In the genomic region with DNA sequence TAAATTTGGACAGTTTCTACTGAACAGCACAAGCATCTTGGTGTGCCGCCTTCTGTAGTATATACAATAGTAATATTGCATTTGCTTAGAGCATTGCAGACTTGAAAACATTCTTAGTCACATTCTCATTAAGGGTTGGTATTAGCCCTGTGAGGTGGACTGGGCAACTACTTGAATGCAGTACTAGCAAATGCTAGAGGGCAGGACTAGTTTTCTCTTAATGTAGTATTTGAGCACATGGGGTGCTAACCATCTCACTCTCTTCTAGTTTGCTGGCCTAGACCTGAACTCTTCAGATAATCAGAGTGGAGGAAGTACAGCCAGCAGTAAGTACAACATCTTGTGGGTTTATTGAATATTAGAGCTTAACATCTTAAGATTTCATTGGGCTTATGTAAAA, we compare ENCODE assay signal across 10 cellular contexts. TPM values are rescaled to one million over a fixed set of nuclear protein-coding genes. Genes with fewer than 3 reads are reported as not detected.
A peak's percentile ranks its signal among the peaks of the same experiment; 100 is the strongest.
DNase-seq lines count a peak whose midpoint lies in the region; ATAC-seq lines count a peak whose summit lies in the region.
"Had no signal": no experiment of that assay in that cellular context is flagged by ENCODE, and none has a peak within 500 bp of the region (broad histone marks: within the 10 kb centered on the region; RNA-seq: fewer than 3 reads in every experiment).

No MANE protein-coding gene starts in this region.

- DNase-seq in SIG-M5 treated with dmso at 0.1 percent for 504 hours (lab: John Stamatoyannopoulos, UW; ENCODE audit: unreplicated experiment), result peak; percentile 16
- no peak for DNase-seq in SIG-M5 (lab: John Stamatoyannopoulos, UW)
- no peak for DNase-seq in activated CD4-positive, alpha-beta memory T cell treated with anti-CD3 and anti-CD28 coated beads for 36 hours
- DNase-seq in right cardiac atrium, result no peak
- DNase-seq in stimulated activated effector memory CD8-positive, alpha-beta T cell treated with anti-CD3 and anti-CD28 coated beads, Interleukin-12 subunit alpha, Interleukin-12 subunit beta, amount 100 ng/mL, for 72 hours (ENCODE audit: low spot score in 2 of 2), result no peak
- DNase-seq in NK-92 treated with Interleukin-12 subunit alpha and Interleukin-12 subunit beta, amount 100 ng/mL, for 24 hours (lab: John Stamatoyannopoulos, UW), result no peak
- DNase-seq in posterior vena cava (ENCODE audit: low spot score), result no peak
- DNase-seq: cortex of kidney, NCI-H526 treated with DMSO at 0.1 percent for 48 hours had no signal

- intact Hi-C loops in activated CD4-positive, alpha-beta memory T cell treated with anti-CD3 and anti-CD28 coated beads for 36 hours (cut with micrococcal nuclease), result no loop called here
- intact Hi-C loops in right cardiac atrium (cut with DNase I) (no loop called here), posterior vena cava (cut with DNase I) (no loop called here)

- peak overlapping the region; percentile 93 for H3K4me3 Mint-ChIP-seq in activated CD4-positive, alpha-beta memory T cell treated with anti-CD3 and anti-CD28 coated beads for 36 hours
- peak overlapping the region; percentile 95 for H3K4me3 Mint-ChIP-seq in stimulated activated effector memory CD8-positive, alpha-beta T cell treated with anti-CD3 and anti-CD28 coated beads, Interleukin-12 subunit alpha, Interleukin-12 subunit beta, amount 100 ng/mL, for 72 hours

- peak overlapping the region; percentile 100 for H3K27ac Mint-ChIP-seq in activated CD4-positive, alpha-beta memory T cell treated with anti-CD3 and anti-CD28 coated beads for 36 hours
- peak overlapping the region; percentile 100 for H3K27ac Mint-ChIP-seq in stimulated activated effector memory CD8-positive, alpha-beta T cell treated with anti-CD3 and anti-CD28 coated beads, Interleukin-12 subunit alpha, Interleukin-12 subunit beta, amount 100 ng/mL, for 72 hours

- CTCF ChIA-PET in activated CD4-positive, alpha-beta memory T cell treated with anti-CD3 and anti-CD28 coated beads for 36 hours (lab: Charles Lee), result interaction anchor here (1.2 kb wide), 1 partner anchor 49 kb away, joined by 3 read pairs; no protein-coding TSS in a partner anchor

- peak overlapping the region; percentile 62 for H3K4me3 ChIP-seq in right cardiac atrium (ENCODE audit: low read length)

- peaks cover 36% of the 10 kb centered on the region for H3K4me1 Mint-ChIP-seq in activated CD4-positive, alpha-beta memory T cell treated with anti-CD3 and anti-CD28 coated beads for 36 hours (ENCODE audit: low read depth)
- H3K4me1 Mint-ChIP-seq in stimulated activated effector memory CD8-positive, alpha-beta T cell treated with anti-CD3 and anti-CD28 coated beads, Interleukin-12 subunit alpha, Interleukin-12 subunit beta, amount 100 ng/mL, for 72 hours, result peaks cover 46% of the 10 kb centered on the region

- ATAC-seq in right cardiac atrium (no peak), HG03095 (IDR thresholded peaks at IDR 0.05; ENCODE audit: unreplicated experiment) (no peak)
- ATAC-seq in stimulated activated effector memory CD8-positive, alpha-beta T cell treated with anti-CD3 and anti-CD28 coated beads, Interleukin-12 subunit alpha, Interleukin-12 subunit beta, amount 100 ng/mL, for 72 hours, result no peak

- H3K27ac ChIP-seq in right cardiac atrium (ENCODE audit: low read length), result no peak overlapping the region

- H3K27me3 ChIP-seq in right cardiac atrium (ENCODE audit: control insufficient read depth, insufficient read depth), result no peaks in the 10 kb centered on the region

- POLR2A ChIA-PET in activated CD4-positive, alpha-beta memory T cell treated with anti-CD3 and anti-CD28 coated beads for 36 hours (lab: Charles Lee), result interaction anchor here (1.1 to 1.9 kb wide), 3 partner anchors 9 to 104 kb away, joined by 3 to 7 read pairs (median 3); no protein-coding TSS in a partner anchor

- peaks cover 2% of the 10 kb centered on the region for H3K4me1 ChIP-seq in right cardiac atrium (ENCODE audit: control insufficient read depth, insufficient read depth, low read length)

- H3K9me3 Mint-ChIP-seq in activated CD4-positive, alpha-beta memory T cell treated with anti-CD3 and anti-CD28 coated beads for 36 hours, result no peaks in the 10 kb centered on the region
- no peaks in the 10 kb centered on the region for H3K9me3 Mint-ChIP-seq in stimulated activated effector memory CD8-positive, alpha-beta T cell treated with anti-CD3 and anti-CD28 coated beads, Interleukin-12 subunit alpha, Interleukin-12 subunit beta, amount 100 ng/mL, for 72 hours

- H3K36me3 Mint-ChIP-seq in activated CD4-positive, alpha-beta memory T cell treated with anti-CD3 and anti-CD28 coated beads for 36 hours, result peaks cover 66% of the 10 kb centered on the region
- peaks cover 100% of the 10 kb centered on the region for H3K36me3 Mint-ChIP-seq in stimulated activated effector memory CD8-positive, alpha-beta T cell treated with anti-CD3 and anti-CD28 coated beads, Interleukin-12 subunit alpha, Interleukin-12 subunit beta, amount 100 ng/mL, for 72 hours

- peaks cover 1% of the 10 kb centered on the region for H3K27me3 Mint-ChIP-seq in activated CD4-positive, alpha-beta memory T cell treated with anti-CD3 and anti-CD28 coated beads for 36 hours

- WGBS in right cardiac atrium, result 32% methylated on average over 1 of the region's 1 CpG

- H3K9me3 ChIP-seq in right cardiac atrium (ENCODE audit: control insufficient read depth, low read length), result no peaks in the 10 kb centered on the region

RNA-seq across cellular contexts. Expression of gene DDX3X, which starts 3.2 kb away (rescaled TPM):
- total RNA-seq in activated CD4-positive, alpha-beta memory T cell treated with anti-CD3 and anti-CD28 coated beads for 36 hours, result 100 to 1,000 TPM; 216 to 218 TPM
- total RNA-seq in right cardiac atrium, result 100 to 1,000 TPM; 136 to 297 (median 188) TPM
- polyA plus RNA-seq in right cardiac atrium, result 62.4 TPM
- 100 to 1,000 TPM; 251 to 310 TPM for total RNA-seq in posterior vena cava
